In genomic region chr10:44966129-44966815, GRCh38 we compare ENCODE assay signal across 1 cellular context.
TF ChIP-seq lines count a peak whose summit lies in the region.

No MANE protein-coding gene starts in this region.

TF ChIP-seq in K562, 482 proteins besides CTCF, POLR2A, EP300 and RAD21 (continued from another document):
- TF ChIP-seq NR2C2 (CRISPR knock-in tag; IDR thresholded peaks at IDR 0.05): no peak
- 0 out of 2 replicates have a peak, but pooled peaks have one; percentile 18 for TF ChIP-seq NR2C2 (tag; IDR thresholded peaks at IDR 0.05)
- no peak for TF ChIP-seq GTF2F1 (IDR thresholded peaks at IDR 0.05; ENCODE audit: low read depth, low read length)
- TF ChIP-seq ARID3B (CRISPR knock-in tag; IDR thresholded peaks at IDR 0.05; ENCODE audit: borderline replicate concordance): no peak
- no peak for TF ChIP-seq ZNF280B (CRISPR knock-in tag; IDR thresholded peaks at IDR 0.05)
- no peak for TF ChIP-seq CBX1 (IDR thresholded peaks at IDR 0.05; ENCODE audit: low read depth)
- TF ChIP-seq DLX4 (CRISPR knock-in tag; IDR thresholded peaks at IDR 0.05): no peak
- no peak for TF ChIP-seq ARID2 (IDR thresholded peaks at IDR 0.05)
- TF ChIP-seq SUPT5H (IDR thresholded peaks at IDR 0.05): no peak
- no peak for TF ChIP-seq ZNF407 (IDR thresholded peaks at IDR 0.05; ENCODE audit: low read depth)
- no peak for TF ChIP-seq ZNF280A (IDR thresholded peaks at IDR 0.05; ENCODE audit: low read depth, partially characterized antibody)
- no peak for TF ChIP-seq RBM34 (IDR thresholded peaks at IDR 0.05; ENCODE audit: borderline replicate concordance, insufficient read depth, low read length)
- no peak for TF ChIP-seq JUND (IDR thresholded peaks at IDR 0.05; ENCODE audit: borderline replicate concordance, low read depth, low read length)
- TF ChIP-seq JUND (tag; IDR thresholded peaks at IDR 0.05; ENCODE audit: borderline replicate concordance, low read depth, low read length): no peak
- TF ChIP-seq POLR3G (IDR thresholded peaks at IDR 0.05; ENCODE audit: extremely low read depth, insufficient read length, insufficient replicate concordance): no peak
- no peak for TF ChIP-seq SRF (CRISPR knock-in tag; IDR thresholded peaks at IDR 0.05)
- TF ChIP-seq RBM22 (IDR thresholded peaks at IDR 0.05; ENCODE audit: low read depth, low read length, poor library complexity, severe bottlenecking): no peak
- TF ChIP-seq RUNX1 (IDR thresholded peaks at IDR 0.05; ENCODE audit: low read depth): no peak
- no peak for TF ChIP-seq FOXO4 (CRISPR knock-in tag; IDR thresholded peaks at IDR 0.05)
- no peak for TF ChIP-seq CBFB (CRISPR knock-in tag; IDR thresholded peaks at IDR 0.05)
- no peak for TF ChIP-seq ZNF583 (CRISPR knock-in tag; IDR thresholded peaks at IDR 0.05)
TF ChIP-seq in K562: peak in this region for 7.
